In the genomic region with DNA sequence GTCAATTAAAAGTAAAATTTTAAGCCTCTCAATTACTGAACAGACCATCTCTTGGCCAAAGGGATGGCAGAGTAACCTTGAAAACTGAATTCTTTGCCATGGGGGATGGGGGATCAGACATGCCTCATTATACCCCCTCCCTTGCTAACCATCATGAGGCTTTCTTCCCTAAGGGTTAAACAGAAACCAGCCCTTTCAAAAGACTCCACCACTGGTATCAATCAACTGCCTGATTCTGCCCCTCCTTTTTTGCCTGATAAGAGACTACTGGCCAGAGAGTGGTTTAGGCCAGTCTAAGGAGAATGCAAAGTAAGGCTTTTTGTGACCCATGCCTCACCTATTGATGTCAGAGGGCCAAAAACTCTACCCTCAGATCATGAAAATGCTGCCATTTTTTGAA, we compare ENCODE assay signal across 24 cellular contexts.
DNase-seq lines count a peak whose midpoint lies in the region; ATAC-seq and TF ChIP-seq lines count a peak whose summit lies in the region.
"Had no signal": no experiment of that assay in that cellular context is flagged by ENCODE, and none has a peak within 500 bp of the region (broad histone marks: within the 10 kb centered on the region; RNA-seq: fewer than 3 reads in every experiment).

No MANE protein-coding gene starts in this region.

- TF ChIP-seq CTCF in endodermal cell (conservative IDR thresholded peaks at IDR 0.05) (no peak), progenitor cell of endocrine pancreas (IDR thresholded peaks at IDR 0.05; ENCODE audit: unreplicated experiment) (no peak), esophagus muscularis mucosa (IDR thresholded peaks at IDR 0.05) (no peak)

- peaks cover 3% of the 10 kb centered on the region for H3K4me1 ChIP-seq in endodermal cell (ENCODE audit: control insufficient read depth, insufficient read depth, low read length)
- H3K4me1 ChIP-seq in esophagus muscularis mucosa = no peaks in the 10 kb centered on the region
- H3K4me1 ChIP-seq: BE2C, BLaER1 had no signal

- peaks cover 24% of the 10 kb centered on the region for H3K4me1 Mint-ChIP-seq in endodermal cell
- peaks cover 28% of the 10 kb centered on the region for H3K4me1 Mint-ChIP-seq in progenitor cell of endocrine pancreas (ENCODE audit: low read depth)
- no peaks in the 10 kb centered on the region for H3K4me1 Mint-ChIP-seq in natural killer cell treated with Interleukin-12 subunit alpha and Interleukin-12 subunit beta and Interleukin-15 and Interleukin-18, amount 100 ng/mL, for 72 hours (ENCODE audit: low read depth in 2 of 2)
- H3K4me1 Mint-ChIP-seq: CD14-positive monocyte; CD4-positive, alpha-beta memory T cell; CD4-positive, CD25-positive, alpha-beta regulatory T cell; CD8-positive, alpha-beta memory T cell had no signal

- H3K9me3 Mint-ChIP-seq in endodermal cell (peaks cover 21% of the 10 kb centered on the region), progenitor cell of endocrine pancreas (ENCODE audit: low read depth) (peaks cover 8% of the 10 kb centered on the region)
- H3K9me3 Mint-ChIP-seq in natural killer cell treated with Interleukin-12 subunit alpha and Interleukin-12 subunit beta and Interleukin-15 and Interleukin-18, amount 100 ng/mL, for 72 hours = peaks cover 15% of the 10 kb centered on the region

- H3K27ac ChIP-seq in endodermal cell (ENCODE audit: low read depth, low read length) (peak overlapping the region; percentile 34), esophagus muscularis mucosa (replicated peaks in 1 of 4) (no peak overlapping the region)
- H3K27ac ChIP-seq: BLaER1 had no signal

- no peaks in the 10 kb centered on the region for H3K36me3 ChIP-seq in endodermal cell (ENCODE audit: control insufficient read depth, insufficient read depth, low read length)
- H3K36me3 ChIP-seq in esophagus muscularis mucosa = no peaks in the 10 kb centered on the region
- H3K36me3 ChIP-seq: BE2C, BLaER1 had no signal

- H3K36me3 Mint-ChIP-seq in endodermal cell (ENCODE audit: low read depth) (peaks cover 4% of the 10 kb centered on the region), progenitor cell of endocrine pancreas (ENCODE audit: insufficient read depth) (peaks cover 3% of the 10 kb centered on the region)
- H3K36me3 Mint-ChIP-seq in natural killer cell treated with Interleukin-12 subunit alpha and Interleukin-12 subunit beta and Interleukin-15 and Interleukin-18, amount 100 ng/mL, for 72 hours = peaks cover 11% of the 10 kb centered on the region
- H3K36me3 Mint-ChIP-seq: CD14-positive monocyte; CD4-positive, alpha-beta memory T cell; CD4-positive, CD25-positive, alpha-beta regulatory T cell; CD8-positive, alpha-beta memory T cell had no signal

- peaks cover 15% of the 10 kb centered on the region for H3K9me3 ChIP-seq in endodermal cell (ENCODE audit: control insufficient read depth, low read length)
- peaks cover 0 to 4% (median 0%) of the 10 kb centered on the region in 4 donors for H3K9me3 ChIP-seq in esophagus muscularis mucosa
- H3K9me3 ChIP-seq: BE2C had no signal

- intact Hi-C loops in esophagus muscularis mucosa (cut with DNase I) = no loop called here

- H3K27ac Mint-ChIP-seq in endodermal cell (no peak overlapping the region), progenitor cell of endocrine pancreas (peak overlapping the region; percentile 62)
- H3K27ac Mint-ChIP-seq in natural killer cell treated with Interleukin-12 subunit alpha and Interleukin-12 subunit beta and Interleukin-15 and Interleukin-18, amount 100 ng/mL, for 72 hours = no peak overlapping the region
- H3K27ac Mint-ChIP-seq: CD14-positive monocyte; CD4-positive, alpha-beta memory T cell; CD4-positive, CD25-positive, alpha-beta regulatory T cell; CD8-positive, alpha-beta memory T cell had no signal

- TF ChIP-seq EP300 in esophagus muscularis mucosa (IDR thresholded peaks at IDR 0.05) = no peak

- no peaks in the 10 kb centered on the region for H3K27me3 Mint-ChIP-seq in endodermal cell (ENCODE audit: insufficient read depth)
- no peaks in the 10 kb centered on the region for H3K27me3 Mint-ChIP-seq in progenitor cell of endocrine pancreas
- H3K27me3 Mint-ChIP-seq in natural killer cell treated with Interleukin-12 subunit alpha and Interleukin-12 subunit beta and Interleukin-15 and Interleukin-18, amount 100 ng/mL, for 72 hours = no peaks in the 10 kb centered on the region
- H3K27me3 Mint-ChIP-seq: CD4-positive, alpha-beta memory T cell; CD4-positive, CD25-positive, alpha-beta regulatory T cell; CD8-positive, alpha-beta memory T cell had no signal

- H3K9ac ChIP-seq in endodermal cell (ENCODE audit: extremely low read depth, low read length, poor library complexity, severe bottlenecking) = no peak overlapping the region
- H3K9ac ChIP-seq: BLaER1 had no signal

- H3K27me3 ChIP-seq in endodermal cell (ENCODE audit: control insufficient read depth, insufficient read depth, low read length, poor library complexity, severe bottlenecking) = no peaks in the 10 kb centered on the region
- no peaks in the 10 kb centered on the region for H3K27me3 ChIP-seq in esophagus muscularis mucosa
- H3K27me3 ChIP-seq: BE2C, BLaER1 had no signal

- no peak overlapping the region for H3K4me3 ChIP-seq in endodermal cell (ENCODE audit: low read length)
- no peak overlapping the region for H3K4me3 ChIP-seq in esophagus muscularis mucosa
- H3K4me3 ChIP-seq: BLaER1 had no signal

- no peak for TF ChIP-seq POLR2A in esophagus muscularis mucosa (IDR thresholded peaks at IDR 0.05; ENCODE audit: low read depth)

- H3K4me3 Mint-ChIP-seq in endodermal cell (no peak overlapping the region), progenitor cell of endocrine pancreas (ENCODE audit: low read depth) (no peak overlapping the region)
- H3K4me3 Mint-ChIP-seq in natural killer cell treated with Interleukin-12 subunit alpha and Interleukin-12 subunit beta and Interleukin-15 and Interleukin-18, amount 100 ng/mL, for 72 hours = no peak overlapping the region
- H3K4me3 Mint-ChIP-seq: CD14-positive monocyte; CD4-positive, alpha-beta memory T cell; CD4-positive, CD25-positive, alpha-beta regulatory T cell; CD8-positive, alpha-beta memory T cell had no signal

- no peak for ATAC-seq in natural killer cell treated with Interleukin-12 subunit alpha and Interleukin-12 subunit beta and Interleukin-15 and Interleukin-18, amount 100 ng/mL, for 72 hours
- ATAC-seq in HG02884 (IDR thresholded peaks at IDR 0.05; ENCODE audit: unreplicated experiment) = no peak

- DNase-seq in NCI-H69 (lab: John Stamatoyannopoulos, UW) (peak; percentile 59), endodermal cell (no peak), progenitor cell of endocrine pancreas (ENCODE audit: low spot score, unreplicated experiment) (no peak), HuH-7.5 (ENCODE audit: low spot score) (no peak), esophagus muscularis mucosa (ENCODE audit: extremely low spot score) (no peak)
- DNase-seq in natural killer cell treated with Interleukin-12 subunit alpha and Interleukin-12 subunit beta and Interleukin-15 and Interleukin-18, amount 100 ng/mL, for 72 hours (ENCODE audit: low spot score) = no peak
- DNase-seq: 8988T; ACHN; BE2C; C1 segment of cervical spinal cord; CD4-positive, alpha-beta memory T cell; CD4-positive, CD25-positive, alpha-beta regulatory T cell; CD8-positive, alpha-beta memory T cell; COR-L47; DMS 273 treated with DMSO at 0.1 percent for 48 hours; DMS153; DMS53; DMS79; DND-41; EL; GF-D8 had no signal
